ENCODE assay signal across 25 cellular contexts in the genomic region with DNA sequence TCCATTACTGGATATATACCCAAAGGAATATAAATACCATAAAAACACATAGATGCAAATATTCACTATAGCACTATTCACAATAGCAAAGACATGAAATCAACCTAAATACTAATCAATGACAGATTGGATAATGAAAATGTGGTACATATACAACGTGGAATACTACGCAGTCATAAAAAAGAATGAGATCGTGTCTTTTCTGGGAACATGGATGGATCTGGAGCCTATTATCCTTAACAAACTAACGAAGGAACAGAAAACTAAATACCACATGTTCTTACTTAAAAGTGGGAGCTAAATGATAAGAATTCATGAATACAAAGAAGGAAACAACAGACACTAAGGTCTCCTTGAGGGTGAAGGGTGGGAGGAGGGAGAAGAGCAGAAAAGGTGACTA.
DNase-seq lines count a peak whose midpoint lies in the region; ATAC-seq, FAIRE-seq and TF ChIP-seq lines count a peak whose summit lies in the region.
"Had no signal": no experiment of that assay in that cellular context is flagged by ENCODE, and none has a peak within 500 bp of the region (broad histone marks: within the 10 kb centered on the region; RNA-seq: fewer than 3 reads in every experiment).

No MANE protein-coding gene starts in this region.

- no peaks in the 10 kb centered on the region for H3K36me3 ChIP-seq in HEK293 (ENCODE audit: control insufficient read depth in 2 of 2, insufficient read depth in 1 of 2, low read length in 2 of 2)
- H3K36me3 ChIP-seq in K562 (ENCODE audit: control insufficient read depth, insufficient read depth, low read length): no peaks in the 10 kb centered on the region
- H3K36me3 ChIP-seq: BE2C, BLaER1 had no signal

- no peaks in the 10 kb centered on the region for H3K27me3 ChIP-seq in K562 (ENCODE audit: control insufficient read depth in 2 of 2, insufficient read depth in 2 of 2, low read length in 2 of 2)
- H3K27me3 ChIP-seq: BE2C, BLaER1 had no signal

- 8% methylated on average over 4 of the region's 4 CpGs for WGBS in K562 (ENCODE audit: insufficient coverage, low coverage, missing lambda C conversion rate)

- TF ChIP-seq EP300 in K562 (IDR thresholded peaks at IDR 0.05; ENCODE audit: low read length): no peak

- in situ Hi-C loops in K562 (cut with MboI): no loop called here

- no peaks in the 10 kb centered on the region for H3K9me1 ChIP-seq in K562 (ENCODE audit: control insufficient read depth, insufficient read depth, low read length)

- ATAC-seq in K562 (no peak), Right ventricle myocardium superior (ENCODE audit: poor library complexity) (no peak)
- ATAC-seq: GM12878 had no signal

- intact Hi-C loops in K562 (cut with micrococcal nuclease) (no loop called here), Right ventricle myocardium superior (cut with DNase I) (no loop called here)

- FAIRE-seq in H54 (lab: Jason Lieb, UNC) (peak; percentile 50), K562 (lab: Jason Lieb, UNC) (no peak)
- FAIRE-seq: A204.1, GM12878, GM12892, GM18507 had no signal

- no peak overlapping the region for H3K27ac ChIP-seq in HEK293 (ENCODE audit: extremely low read depth, low read depth, low read length)
- no peak overlapping the region for H3K27ac ChIP-seq in K562 (ENCODE audit: extremely low read depth, low read depth, low read length)
- H3K27ac ChIP-seq: BLaER1 had no signal

- no peaks in the 10 kb centered on the region for H3K9me3 ChIP-seq in HEK293 (ENCODE audit: control insufficient read depth, insufficient read depth, low read depth, low read length)
- no peaks in the 10 kb centered on the region for H3K9me3 ChIP-seq in K562 (replicated peaks; ENCODE audit: control insufficient read depth, insufficient read depth, low read depth, low read length)
- H3K9me3 ChIP-seq: BE2C, BLaER1 had no signal

- POLR2A ChIA-PET in HEK293 (lab: Yijun Ruan, JAX): no interaction called here
- POLR2A ChIA-PET in K562 (lab: Yijun Ruan, JAX): no interaction called here

- no peak overlapping the region for H2AFZ ChIP-seq in K562 (ENCODE audit: low read depth, low read length)

- no peaks in the 10 kb centered on the region for H3K79me2 ChIP-seq in K562 (ENCODE audit: control insufficient read depth, insufficient read depth, low read length)

- H3K4me3 ChIP-seq in HEK293 (ENCODE audit: low read depth, low read length) (no peak overlapping the region), K562 (no peak overlapping the region)
- H3K4me3 ChIP-seq: BLaER1, GM12878 had no signal

- no peak for TF ChIP-seq RAD21 in K562 (CRISPR knock-in tag; conservative IDR thresholded peaks at IDR 0.05 in 1 of 2, IDR thresholded peaks at IDR 0.05 in 1 of 2)

- BruUV-seq in K562 (replicated peaks; lab: Mats Ljungman, UMichigan): no TSS peak

- no peaks in the 10 kb centered on the region for H4K20me1 ChIP-seq in K562 (replicated peaks; ENCODE audit: control insufficient read depth, insufficient read depth, low read length)
- H4K20me1 ChIP-seq: BLaER1 had no signal

- TF ChIP-seq CTCF in HEK293 (tag by site-specific recombination; IDR thresholded peaks at IDR 0.05): no peak
- TF ChIP-seq CTCF in K562 (IDR thresholded peaks at IDR 0.05 in 2 of 3, conservative IDR thresholded peaks at IDR 0.05 in 1 of 3; ENCODE audit: insufficient read depth in 2 of 3, low read depth in 1 of 3, low read length in 3 of 3): no peak

- CTCF ChIA-PET in HEK293 (lab: Yijun Ruan, JAX): no interaction called here
- CTCF ChIA-PET in K562 (lab: Yijun Ruan, JAX; ENCODE audit: low intra/inter-chr PET ratio): no interaction called here

- no peak overlapping the region for H3K9ac ChIP-seq in K562 (ENCODE audit: insufficient read depth in 1 of 2, low read depth in 2 of 2, low read length in 2 of 2)
- H3K9ac ChIP-seq: BLaER1 had no signal

- H3K4me1 ChIP-seq in HEK293 (ENCODE audit: control insufficient read depth, insufficient read depth, low read length): no peaks in the 10 kb centered on the region
- H3K4me1 ChIP-seq in K562 (replicated peaks in 1 of 2; ENCODE audit: control insufficient read depth in 2 of 2, insufficient read depth in 2 of 2, low read length in 2 of 2): no peaks in the 10 kb centered on the region
- H3K4me1 ChIP-seq: BE2C, BLaER1 had no signal

- DNase-seq in H54 (ENCODE audit: insufficient read length, low spot score) (no peak), K562 (ENCODE audit: extremely low read depth in 1 of 4, low spot score in 3 of 4) (no peak), NCI-H524 (lab: John Stamatoyannopoulos, UW) (no peak), Right ventricle myocardium superior (no peak)
- DNase-seq: 8988T; ACHN; BE2C; C1 segment of cervical spinal cord; CD4-positive, alpha-beta memory T cell; CD4-positive, CD25-positive, alpha-beta regulatory T cell; CD8-positive, alpha-beta memory T cell; COR-L47; DMS 273 treated with DMSO at 0.1 percent for 48 hours; DMS153; DMS53; DMS79; DND-41; EL; GDM1 had no signal

- no peak overlapping the region for H3K4me2 ChIP-seq in K562 (ENCODE audit: insufficient read depth, low read length)
- H3K4me2 ChIP-seq: BLaER1 had no signal

- TF ChIP-seq POLR2A in H54 (IDR thresholded peaks at IDR 0.05; ENCODE audit: low read depth, low read length) (no peak), K562 (conservative IDR thresholded peaks at IDR 0.05) (no peak)

TF ChIP-seq in HEK293, 187 proteins besides CTCF, POLR2A, EP300 and RAD21:
- TF ChIP-seq, protein P1, sequence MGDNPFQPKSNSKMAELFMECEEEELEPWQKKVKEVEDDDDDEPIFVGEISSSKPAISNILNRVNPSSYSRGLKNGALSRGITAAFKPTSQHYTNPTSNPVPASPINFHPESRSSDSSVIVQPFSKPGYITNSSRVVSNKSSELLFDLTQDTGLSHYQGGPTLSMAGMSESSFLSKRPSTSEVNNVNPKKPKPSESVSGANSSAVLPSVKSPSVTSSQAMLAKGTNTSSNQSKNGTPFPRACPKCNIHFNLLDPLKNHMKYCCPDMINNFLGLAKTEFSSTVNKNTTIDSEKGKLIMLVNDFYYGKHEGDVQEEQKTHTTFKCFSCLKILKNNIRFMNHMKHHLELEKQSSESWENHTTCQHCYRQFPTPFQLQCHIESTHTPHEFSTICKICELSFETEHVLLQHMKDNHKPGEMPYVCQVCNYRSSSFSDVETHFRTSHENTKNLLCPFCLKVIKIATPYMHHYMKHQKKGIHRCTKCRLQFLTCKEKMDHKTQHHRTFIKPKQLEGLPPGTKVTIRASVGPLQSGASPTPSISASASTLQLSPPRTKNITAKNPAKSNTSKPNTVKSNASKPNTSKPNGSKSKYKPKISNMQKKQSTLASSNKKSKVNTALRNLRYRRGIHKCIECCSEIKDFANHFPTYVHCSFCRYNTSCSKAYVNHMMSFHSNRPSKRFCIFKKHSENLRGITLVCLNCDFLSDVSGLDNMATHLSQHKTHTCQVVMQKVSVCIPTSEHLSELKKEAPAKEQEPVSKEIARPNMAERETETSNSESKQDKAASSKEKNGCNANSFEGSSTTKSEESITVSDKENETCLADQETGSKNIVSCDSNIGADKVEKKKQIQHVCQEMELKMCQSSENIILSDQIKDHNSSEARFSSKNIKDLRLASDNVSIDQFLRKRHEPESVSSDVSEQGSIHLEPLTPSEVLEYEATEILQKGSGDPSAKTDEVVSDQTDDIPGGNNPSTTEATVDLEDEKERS (tag by site-specific recombination; IDR thresholded peaks at IDR 0.05): 0 out of 2 replicates have a peak, but pooled peaks have one; percentile 52
- TF ChIP-seq ZNF449 (tag by site-specific recombination; IDR thresholded peaks at IDR 0.05): no peak

TF ChIP-seq in K562, 482 proteins besides CTCF, POLR2A, EP300 and RAD21:
- TF ChIP-seq ZNF146 (CRISPR knock-in tag; IDR thresholded peaks at IDR 0.05; ENCODE audit: unreplicated experiment) (peak; percentile 52), CBX5 (IDR thresholded peaks at IDR 0.05; ENCODE audit: borderline replicate concordance, low read depth) (no peak), ZMIZ1 (IDR thresholded peaks at IDR 0.05; ENCODE audit: low read depth in 2 of 2, low read length in 2 of 2) (no peak), XRCC3 (IDR thresholded peaks at IDR 0.05) (no peak), NFIX (CRISPR knock-in tag; IDR thresholded peaks at IDR 0.05; ENCODE audit: low read depth) (no peak)
- TF ChIP-seq, protein P2, sequence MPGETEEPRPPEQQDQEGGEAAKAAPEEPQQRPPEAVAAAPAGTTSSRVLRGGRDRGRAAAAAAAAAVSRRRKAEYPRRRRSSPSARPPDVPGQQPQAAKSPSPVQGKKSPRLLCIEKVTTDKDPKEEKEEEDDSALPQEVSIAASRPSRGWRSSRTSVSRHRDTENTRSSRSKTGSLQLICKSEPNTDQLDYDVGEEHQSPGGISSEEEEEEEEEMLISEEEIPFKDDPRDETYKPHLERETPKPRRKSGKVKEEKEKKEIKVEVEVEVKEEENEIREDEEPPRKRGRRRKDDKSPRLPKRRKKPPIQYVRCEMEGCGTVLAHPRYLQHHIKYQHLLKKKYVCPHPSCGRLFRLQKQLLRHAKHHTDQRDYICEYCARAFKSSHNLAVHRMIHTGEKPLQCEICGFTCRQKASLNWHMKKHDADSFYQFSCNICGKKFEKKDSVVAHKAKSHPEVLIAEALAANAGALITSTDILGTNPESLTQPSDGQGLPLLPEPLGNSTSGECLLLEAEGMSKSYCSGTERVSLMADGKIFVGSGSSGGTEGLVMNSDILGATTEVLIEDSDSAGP (CRISPR knock-in tag; IDR thresholded peaks at IDR 0.05): no peak
TF ChIP-seq in K562: peak in this region for 1.
